Comparison of ENCODE assay signal across 30 cellular contexts in genomic region chrY:15364996-15365395, GRCh38.
A peak's percentile ranks its signal among the peaks of the same experiment; 100 is the strongest.
DNase-seq lines count a peak whose midpoint lies in the region; FAIRE-seq and TF ChIP-seq lines count a peak whose summit lies in the region.
"Had no signal": no experiment of that assay in that cellular context is flagged by ENCODE, and none has a peak within 500 bp of the region (broad histone marks: within the 10 kb centered on the region; RNA-seq: fewer than 3 reads in every experiment).

No MANE protein-coding gene starts in this region.

- no peaks in the 10 kb centered on the region for H3K79me2 ChIP-seq in OCI-LY7 (ENCODE audit: insufficient read depth, low read depth, low read length)

- no peak for FAIRE-seq in small intestine (lab: Jason Lieb, UNC)
- FAIRE-seq: A549, GM12891 had no signal

- WGBS in small intestine, 3 donors = 13 to 40% methylated on average over 4 of the region's 4 CpGs; no CpG with 5 or more reads in 1 of the 3 donors

- CTCF ChIA-PET in OCI-LY7 (lab: Charles Lee; ENCODE audit: unreplicated experiment) = no interaction called here

- no peaks in the 10 kb centered on the region for H3K9me2 ChIP-seq in OCI-LY7 (ENCODE audit: insufficient read depth, low read length)

- no peaks in the 10 kb centered on the region for H3K9me3 Mint-ChIP-seq in glutamatergic neuron (ENCODE audit: unreplicated experiment)
- no peaks in the 10 kb centered on the region for H3K9me3 Mint-ChIP-seq in activated T-cell treated with anti-CD3 and anti-CD28 coated beads, Interleukin-2, amount 50 U/mL, for 24 hours
- H3K9me3 Mint-ChIP-seq: CD4-positive, alpha-beta memory T cell; HFFc6; T-cell had no signal

- H3K9me3 ChIP-seq in OCI-LY7 (ENCODE audit: low read length) (no peaks in the 10 kb centered on the region), small intestine (ENCODE audit: control insufficient read depth, low read depth) (no peaks in the 10 kb centered on the region)
- H3K9me3 ChIP-seq: A549, HAP-1 had no signal

- H3K27ac ChIP-seq in OCI-LY7 (ENCODE audit: low read depth, low read length, poor library complexity, severe bottlenecking) (no peak overlapping the region), small intestine (ENCODE audit: low read depth in 1 of 2, low read length in 1 of 2) (no peak overlapping the region)
- H3K27ac ChIP-seq: A549, GM23248, PC-9 had no signal

- H3K4me2 ChIP-seq in OCI-LY7 (ENCODE audit: low read length) = no peak overlapping the region
- H3K4me2 ChIP-seq: A549, PC-9 had no signal

- H3K36me3 Mint-ChIP-seq in glutamatergic neuron (ENCODE audit: unreplicated experiment) = no peaks in the 10 kb centered on the region
- no peaks in the 10 kb centered on the region for H3K36me3 Mint-ChIP-seq in activated T-cell treated with anti-CD3 and anti-CD28 coated beads, Interleukin-2, amount 50 U/mL, for 24 hours (ENCODE audit: low read depth)
- H3K36me3 Mint-ChIP-seq: CD4-positive, alpha-beta memory T cell; T-cell had no signal

- H3K4me1 Mint-ChIP-seq in glutamatergic neuron (ENCODE audit: low read depth, unreplicated experiment) = peaks cover 12% of the 10 kb centered on the region
- no peaks in the 10 kb centered on the region for H3K4me1 Mint-ChIP-seq in activated T-cell treated with anti-CD3 and anti-CD28 coated beads, Interleukin-2, amount 50 U/mL, for 24 hours (ENCODE audit: low read depth)
- H3K4me1 Mint-ChIP-seq: CD4-positive, alpha-beta memory T cell; T-cell had no signal

- POLR2A ChIA-PET in OCI-LY7 (lab: Charles Lee) = no interaction called here

- no peaks in the 10 kb centered on the region for H4K20me1 ChIP-seq in OCI-LY7 (ENCODE audit: insufficient read depth, low read length)

- TF ChIP-seq CTCF in LNCaP clone FGC (IDR thresholded peaks at IDR 0.05; ENCODE audit: control insufficient read depth, extremely low read depth, insufficient read depth) (peak; percentile 17; the same call in 1 of the 2 replicates), OCI-LY7 (conservative IDR thresholded peaks at IDR 0.05; ENCODE audit: low read length) (no peak), epithelial cell of esophagus (IDR thresholded peaks at IDR 0.05; ENCODE audit: insufficient read depth, low read depth, low read length, missing control alignments) (no peak), glutamatergic neuron (IDR thresholded peaks at IDR 0.05; ENCODE audit: partially characterized antibody, unreplicated experiment) (no peak)

- H3K36me3 ChIP-seq in OCI-LY7 (ENCODE audit: insufficient read depth, low read length) = no peaks in the 10 kb centered on the region
- no peaks in the 10 kb centered on the region for H3K36me3 ChIP-seq in small intestine (ENCODE audit: control insufficient read depth in 2 of 2, insufficient read depth in 2 of 2, low read length in 2 of 2)
- H3K36me3 ChIP-seq: HAP-1 had no signal

- no peaks in the 10 kb centered on the region for H3K27me3 Mint-ChIP-seq in glutamatergic neuron (ENCODE audit: unreplicated experiment)
- H3K27me3 Mint-ChIP-seq in activated T-cell treated with anti-CD3 and anti-CD28 coated beads, Interleukin-2, amount 50 U/mL, for 24 hours = no peaks in the 10 kb centered on the region

- no TSS peak for BruUV-seq in OCI-LY7 (replicated peaks; lab: Mats Ljungman, UMichigan)

- H3K4me3 ChIP-seq in LNCaP clone FGC (ENCODE audit: low read depth, low read length) (no peak overlapping the region), OCI-LY7 (ENCODE audit: low read depth, low read length, poor library complexity, severe bottlenecking) (no peak overlapping the region), epithelial cell of esophagus (ENCODE audit: low read length) (no peak overlapping the region), small intestine (ENCODE audit: low read depth in 1 of 2, low read length in 2 of 2) (no peak overlapping the region)
- H3K4me3 ChIP-seq: A549, GM23248, HAP-1, PC-9 had no signal

- intact Hi-C loops in OCI-LY7 (cut with micrococcal nuclease; ENCODE audit: unreplicated experiment) = loop anchor here (10.0 kb wide), 1 partner anchor 210 kb away; no protein-coding TSS in a partner anchor

- H3K27ac Mint-ChIP-seq in glutamatergic neuron (ENCODE audit: unreplicated experiment) = no peak overlapping the region
- H3K27ac Mint-ChIP-seq in activated T-cell treated with anti-CD3 and anti-CD28 coated beads, Interleukin-2, amount 50 U/mL, for 24 hours = no peak overlapping the region
- H3K27ac Mint-ChIP-seq: CD4-positive, alpha-beta memory T cell; HFFc6; T-cell had no signal

- H3K4me1 ChIP-seq in OCI-LY7 (ENCODE audit: insufficient read depth, low read length, poor library complexity, severe bottlenecking) (peaks cover 5% of the 10 kb centered on the region), small intestine (ENCODE audit: control insufficient read depth in 2 of 2, insufficient read depth in 1 of 2, low read depth in 1 of 2, low read length in 1 of 2) (no peaks in the 10 kb centered on the region)
- H3K4me1 ChIP-seq: A549, HAP-1 had no signal

- no peaks in the 10 kb centered on the region for H3K27me3 ChIP-seq in small intestine (ENCODE audit: control insufficient read depth in 2 of 2, insufficient read depth in 2 of 2, low read length in 2 of 2)

- no peak overlapping the region for H2AFZ ChIP-seq in OCI-LY7 (ENCODE audit: low read length)
- H2AFZ ChIP-seq: GM23248, PC-9 had no signal

- DNase-seq in LNCaP clone FGC (ENCODE audit: low read depth) = peak; percentile 76
- peak; percentile 1 for DNase-seq in OCI-LY7 (ENCODE audit: low spot score)
- peak; percentile 5 for DNase-seq in epithelial cell of esophagus (ENCODE audit: low read depth)
- peak; percentile 20 for DNase-seq in small intestine
- no peak for DNase-seq in glutamatergic neuron
- DNase-seq in activated T-cell treated with anti-CD3 and anti-CD28 coated beads, Interleukin-2, amount 50 U/mL, for 24 hours = no peak
- no peak for DNase-seq in activated CD8-positive, alpha-beta memory T cell treated with anti-CD3 and anti-CD28 coated beads for 24 hours
- DNase-seq: AML-193; C1 segment of cervical spinal cord; CD4-positive, alpha-beta memory T cell; COR-L47; GF-D8; GM23248; HFFc6; KBM-7; MM.1S; NCI-H1417 treated with DMSO at 0.1 percent for 48 hours; NCI-H1694 treated with DMSO at 0.1 percent for 48 hours; NCI-H2081 treated with DMSO at 0.1 percent for 48 hours; NCI-H2171 treated with DMSO at 0.1 percent for 48 hours; NCI-H446; NCI-H524 treated with DMSO at 0.1 percent for 48 hours; NCI-H82; NK-92 treated with Interleukin-12 subunit alpha and Interleukin-12 subunit beta, amount 100 ng/mL, for 24 hours; PC-9; SHP77; T-cell had no signal

- H3K4me3 Mint-ChIP-seq in glutamatergic neuron (ENCODE audit: unreplicated experiment) = no peak overlapping the region
- H3K4me3 Mint-ChIP-seq in activated T-cell treated with anti-CD3 and anti-CD28 coated beads, Interleukin-2, amount 50 U/mL, for 24 hours = no peak overlapping the region
- H3K4me3 Mint-ChIP-seq: CD4-positive, alpha-beta memory T cell; HFFc6; T-cell had no signal

Comparison
In these comparisons a context has a peak if more than half of its experiments do, and no peak if none do; other contexts are left out.
1. DNase-seq: peak in LNCaP clone FGC (single experiment), OCI-LY7 (single experiment), epithelial cell of esophagus (single experiment) and small intestine (single experiment); none in glutamatergic neuron (single experiment), activated T-cell treated with anti-CD3 and anti-CD28 coated beads, Interleukin-2, amount 50 U/mL, for 24 hours (single experiment) and activated CD8-positive, alpha-beta memory T cell treated with anti-CD3 and anti-CD28 coated beads for 24 hours (single experiment).